In genomic region chr1:14742181-14742980, GRCh38 we compare ENCODE assay signal across 1 cellular context.
TF ChIP-seq lines count a peak whose summit lies in the region.

No MANE protein-coding gene starts in this region.

TF ChIP-seq in HEK293, 187 proteins besides CTCF, POLR2A, EP300 and RAD21 (continued from another document):
- TF ChIP-seq ZNF280D (tag by site-specific recombination; IDR thresholded peaks at IDR 0.05) (no peak), ZNF24 (tag by site-specific recombination; IDR thresholded peaks at IDR 0.05) (peak; percentile 99), TRIM28 (IDR thresholded peaks at IDR 0.05; ENCODE audit: borderline replicate concordance, low read length) (no peak; the same call in 1 of the 2 replicates), ZNF629 (tag by site-specific recombination; IDR thresholded peaks at IDR 0.05) (peak; percentile 83), HIC1 (tag by site-specific recombination; IDR thresholded peaks at IDR 0.05) (0 out of 2 replicates have a peak, but pooled peaks have one; percentile 46), ZNF548 (tag by site-specific recombination; IDR thresholded peaks at IDR 0.05) (no peak), IKZF3 (tag by site-specific recombination; IDR thresholded peaks at IDR 0.05) (no peak), FEZF1 (tag by site-specific recombination; IDR thresholded peaks at IDR 0.05) (no peak), ZNF623 (tag by site-specific recombination; IDR thresholded peaks at IDR 0.05) (no peak), YY1 (tag by site-specific recombination; IDR thresholded peaks at IDR 0.05) (no peak), ZNF654 (tag by site-specific recombination; IDR thresholded peaks at IDR 0.05; ENCODE audit: low read depth) (no peak), ZNF23 (tag by site-specific recombination; IDR thresholded peaks at IDR 0.05; ENCODE audit: borderline replicate concordance) (no peak), ZNF266 (tag by site-specific recombination; IDR thresholded peaks at IDR 0.05; ENCODE audit: low read depth) (no peak), ZNF837 (tag by site-specific recombination; IDR thresholded peaks at IDR 0.05) (no peak), ZNF302 (tag by site-specific recombination; IDR thresholded peaks at IDR 0.05; ENCODE audit: low read depth) (no peak), ZBTB20 (tag by site-specific recombination; IDR thresholded peaks at IDR 0.05) (no peak), KLF7 (tag by site-specific recombination; IDR thresholded peaks at IDR 0.05; ENCODE audit: borderline replicate concordance) (no peak), ZNF658 (tag by site-specific recombination; IDR thresholded peaks at IDR 0.05) (no peak), TSHZ1 (tag by site-specific recombination; IDR thresholded peaks at IDR 0.05; ENCODE audit: borderline replicate concordance) (0 out of 2 replicates have a peak, but pooled peaks have one; percentile 15), ZNF112 (tag by site-specific recombination; IDR thresholded peaks at IDR 0.05) (no peak), ZNF423 (tag by site-specific recombination; IDR thresholded peaks at IDR 0.05) (no peak), ZNF664 (tag by site-specific recombination; IDR thresholded peaks at IDR 0.05) (peak; percentile 35; the same call in 1 of the 2 replicates), KLF10 (tag by site-specific recombination; IDR thresholded peaks at IDR 0.05) (no peak), ZNF514 (tag by site-specific recombination; IDR thresholded peaks at IDR 0.05) (no peak), ZNF146 (tag by site-specific recombination; IDR thresholded peaks at IDR 0.05) (no peak), ZNF48 (tag by site-specific recombination; IDR thresholded peaks at IDR 0.05) (no peak), ZNF707 (tag by site-specific recombination; IDR thresholded peaks at IDR 0.05) (no peak), RBAK (tag by site-specific recombination; IDR thresholded peaks at IDR 0.05) (no peak), ZNF704 (tag by site-specific recombination; IDR thresholded peaks at IDR 0.05) (no peak), ZNF16 (tag by site-specific recombination; IDR thresholded peaks at IDR 0.05; ENCODE audit: low read depth) (no peak), ZBTB21 (tag by site-specific recombination; IDR thresholded peaks at IDR 0.05) (peak; percentile 59), REPIN1 (tag by site-specific recombination; IDR thresholded peaks at IDR 0.05; ENCODE audit: low read depth) (no peak), ZEB2 (tag by site-specific recombination; IDR thresholded peaks at IDR 0.05) (peak; percentile 64; the same call in 1 of the 2 replicates), ZBTB7A (tag by site-specific recombination; IDR thresholded peaks at IDR 0.05; ENCODE audit: low read depth) (no peak), PRDM6 (tag by site-specific recombination; IDR thresholded peaks at IDR 0.05) (no peak), ZNF513 (tag by site-specific recombination; IDR thresholded peaks at IDR 0.05) (no peak), YY2 (tag by site-specific recombination; IDR thresholded peaks at IDR 0.05) (no peak), HOXD13 (CRISPR knock-in tag; IDR thresholded peaks at IDR 0.05; ENCODE audit: borderline replicate concordance) (no peak), ZNF350 (tag by site-specific recombination; IDR thresholded peaks at IDR 0.05) (no peak), ZNF692 (tag by site-specific recombination; IDR thresholded peaks at IDR 0.05) (no peak)
